ENCODE assay signal across 29 cellular contexts in genomic region chr12:49649892-49650291, GRCh38. TPM values are rescaled to one million over a fixed set of nuclear protein-coding genes. Genes with fewer than 3 reads are reported as not detected.
DNase-seq lines count a peak whose midpoint lies in the region; ATAC-seq, FAIRE-seq and TF ChIP-seq lines count a peak whose summit lies in the region.
"Had no signal": no experiment of that assay in that cellular context is flagged by ENCODE, and none has a peak within 500 bp of the region (broad histone marks: within the 10 kb centered on the region; RNA-seq: fewer than 3 reads in every experiment).

No MANE protein-coding gene starts in this region.

- POLR2A ChIA-PET in HepG2 (lab: Yijun Ruan, JAX): interaction anchor here (3.3 kb wide), 1 partner anchor 91 kb away, joined by 16 read pairs; the partner anchor contains the start of gene TMBIM6

- no peak for TF ChIP-seq POLR2A in HepG2 (IDR thresholded peaks at IDR 0.05; ENCODE audit: insufficient read depth in 1 of 2, low read depth in 2 of 2, low read length in 2 of 2)
- TF ChIP-seq POLR2A in tibial nerve (IDR thresholded peaks at IDR 0.05): no peak

- H3K36me3 ChIP-seq in HepG2 (replicated peaks in 1 of 2; ENCODE audit: control insufficient read depth in 1 of 2, insufficient read depth in 2 of 2, low read length in 2 of 2): no peaks in the 10 kb centered on the region
- H3K36me3 ChIP-seq in ascending aorta: peaks cover 21 to 80% of the 10 kb centered on the region in 2 donors
- peaks cover 2 to 99% (median 5%) of the 10 kb centered on the region in 3 donors for H3K36me3 ChIP-seq in tibial nerve
- H3K36me3 ChIP-seq: BE2C, prostate gland had no signal

- TF ChIP-seq RAD21 in HepG2 (CRISPR knock-in tag; IDR thresholded peaks at IDR 0.05): no peak

- H3K27me3 ChIP-seq in HepG2 (ENCODE audit: control insufficient read depth in 1 of 2, insufficient read depth in 2 of 2, low read length in 2 of 2): no peaks in the 10 kb centered on the region
- no peaks in the 10 kb centered on the region for H3K27me3 ChIP-seq in ascending aorta
- H3K27me3 ChIP-seq in tibial nerve: no peaks in the 10 kb centered on the region
- H3K27me3 ChIP-seq: BE2C, esophagus muscularis mucosa, foreskin keratinocyte had no signal

- no peak overlapping the region for H3K9ac ChIP-seq in HepG2 (ENCODE audit: insufficient read depth, low read depth, low read length)

- H3K4me3 ChIP-seq in HepG2 (replicated peaks in 1 of 3; ENCODE audit: insufficient read depth in 1 of 3, low read depth in 2 of 3, low read length in 3 of 3) (no peak overlapping the region), ascending aorta (no peak overlapping the region), tibial nerve (no peak overlapping the region)
- H3K4me3 ChIP-seq: esophagus muscularis mucosa, prostate gland had no signal

- peaks cover 10% of the 10 kb centered on the region for H3K36me3 Mint-ChIP-seq in activated naive CD4-positive, alpha-beta T cell treated with anti-CD3 and anti-CD28 coated beads, Interleukin-2, amount 50 U/mL, for 24 hours
- H3K36me3 Mint-ChIP-seq in T-helper 17 cell (ENCODE audit: low read depth): peaks cover 12% of the 10 kb centered on the region

- ATAC-seq in T-helper 17 cell (no peak), HepG2 (no peak; the same call in 2 of the 3 replicates)
- no peak for ATAC-seq in stimulated activated naive CD8-positive, alpha-beta T cell treated with anti-CD3 and anti-CD28 coated beads, Interleukin-15, amount 100 ng/mL, for 72 hours
- ATAC-seq: activated CD4-positive, CD25-positive, alpha-beta regulatory T cell treated with anti-CD3 and anti-CD28 coated beads, Interleukin-2, amount 50 U/mL, for 24 hours; foreskin keratinocyte; Panc1; sciatic nerve had no signal

- H3K9me3 Mint-ChIP-seq in activated naive CD4-positive, alpha-beta T cell treated with anti-CD3 and anti-CD28 coated beads, Interleukin-2, amount 50 U/mL, for 24 hours: no peaks in the 10 kb centered on the region
- H3K9me3 Mint-ChIP-seq in stimulated activated naive CD8-positive, alpha-beta T cell treated with anti-CD3 and anti-CD28 coated beads, Interleukin-15, amount 100 ng/mL, for 72 hours: no peaks in the 10 kb centered on the region
- H3K9me3 Mint-ChIP-seq: activated CD4-positive, alpha-beta memory T cell treated with anti-CD3 and anti-CD28 coated beads for 36 hours; endodermal cell had no signal

- H3K4me1 ChIP-seq in HepG2 (ENCODE audit: insufficient read depth, low read length) (peaks cover 41% of the 10 kb centered on the region), ascending aorta (peaks cover 0 to 19% of the 10 kb centered on the region in 2 donors), tibial nerve (peaks cover 0 to 38% (median 10%) of the 10 kb centered on the region in 4 donors)
- H3K4me1 ChIP-seq: BE2C, foreskin keratinocyte, prostate gland had no signal

- no peak overlapping the region for H2AFZ ChIP-seq in HepG2 (ENCODE audit: low read length)

- intact Hi-C loops in HepG2 (cut with micrococcal nuclease; ENCODE audit: unreplicated experiment) (no loop called here), ascending aorta (cut with DNase I) (loop anchor here (10.0 kb wide), 1 partner anchor 195 kb away; the partner anchor contains the start of gene BCDIN3D)

- H3K9me3 ChIP-seq in T-helper 17 cell (ENCODE audit: control insufficient read depth, low read length, poor library complexity, severe bottlenecking) (no peaks in the 10 kb centered on the region), HepG2 (ENCODE audit: low read length) (no peaks in the 10 kb centered on the region), ascending aorta (no peaks in the 10 kb centered on the region), tibial nerve (no peaks in the 10 kb centered on the region)
- H3K9me3 ChIP-seq: BE2C, Caco-2, esophagus muscularis mucosa, prostate gland had no signal

- peak overlapping the region; percentile 33 for H3K27ac Mint-ChIP-seq in activated naive CD4-positive, alpha-beta T cell treated with anti-CD3 and anti-CD28 coated beads, Interleukin-2, amount 50 U/mL, for 24 hours
- peak overlapping the region; percentile 90 for H3K27ac Mint-ChIP-seq in T-helper 17 cell
- H3K27ac Mint-ChIP-seq in stimulated activated naive CD8-positive, alpha-beta T cell treated with anti-CD3 and anti-CD28 coated beads, Interleukin-15, amount 100 ng/mL, for 72 hours: peak overlapping the region; percentile 0 to 17

- TF ChIP-seq CTCF in HepG2 (CRISPR knock-in tag; IDR thresholded peaks at IDR 0.05) (no peak), ascending aorta (IDR thresholded peaks at IDR 0.05) (no peak), tibial nerve (IDR thresholded peaks at IDR 0.05) (no peak)

- BruUV-seq in HepG2 (replicated peaks; lab: Mats Ljungman, UMichigan): no TSS peak

- CTCF ChIA-PET in HepG2 (lab: Yijun Ruan, JAX; ENCODE audit: low intra/inter-chr PET ratio, low total read pairs): no interaction called here

- no peak for FAIRE-seq in HepG2 (lab: Jason Lieb, UNC)
- FAIRE-seq: H54 had no signal

- no peaks in the 10 kb centered on the region for H3K27me3 Mint-ChIP-seq in activated naive CD4-positive, alpha-beta T cell treated with anti-CD3 and anti-CD28 coated beads, Interleukin-2, amount 50 U/mL, for 24 hours
- H3K27me3 Mint-ChIP-seq in T-helper 17 cell: no peaks in the 10 kb centered on the region
- H3K27me3 Mint-ChIP-seq in stimulated activated naive CD8-positive, alpha-beta T cell treated with anti-CD3 and anti-CD28 coated beads, Interleukin-15, amount 100 ng/mL, for 72 hours: no peaks in the 10 kb centered on the region
- H3K27me3 Mint-ChIP-seq: activated CD4-positive, alpha-beta memory T cell treated with anti-CD3 and anti-CD28 coated beads for 36 hours had no signal

- no peaks in the 10 kb centered on the region for H4K20me1 ChIP-seq in HepG2 (ENCODE audit: insufficient read depth, low read length)

- H3K4me2 ChIP-seq in HepG2 (ENCODE audit: low read depth, low read length): no peak overlapping the region

- no peak overlapping the region for H3K27ac ChIP-seq in HepG2 (ENCODE audit: extremely low read length, insufficient read depth, low read length)
- no peak overlapping the region for H3K27ac ChIP-seq in ascending aorta
- peak overlapping the region in 1 of 4 donors; percentile 81 for H3K27ac ChIP-seq in tibial nerve
- H3K27ac ChIP-seq: esophagus muscularis mucosa, foreskin keratinocyte, prostate gland had no signal

- H3K79me2 ChIP-seq in HepG2 (ENCODE audit: insufficient read depth, low read length): no peaks in the 10 kb centered on the region

- in situ Hi-C loops in HepG2 (cut with HindIII; ENCODE audit: extremely low pct_ligation_motif_present, low pct_unique_long_range_greater_than_20kb): no loop called here

- no peak for DNase-seq in activated naive CD4-positive, alpha-beta T cell (lab: John Stamatoyannopoulos, UW)
- DNase-seq in T-helper 17 cell: no peak
- no peak for DNase-seq in HepG2 (ENCODE audit: low spot score)
- no peak for DNase-seq in stimulated activated naive CD8-positive, alpha-beta T cell treated with anti-CD3 and anti-CD28 coated beads, Interleukin-15, amount 100 ng/mL, for 72 hours
- no peak for DNase-seq in ascending aorta (ENCODE audit: low spot score in 2 of 2)
- no peak for DNase-seq in tibial nerve (ENCODE audit: low spot score in 2 of 2)
- DNase-seq: ACHN; activated CD4-positive, alpha-beta memory T cell treated with anti-CD3 and anti-CD28 coated beads for 36 hours; activated T-cell treated with anti-CD3 and anti-CD28 coated beads, Interleukin-2, amount 50 U/mL, for 1 hour; anterior cingulate cortex; BE2C; Caco-2; caudate nucleus; endodermal cell; foreskin keratinocyte; GDM1; NCI-H2171 treated with DMSO at 0.1 percent for 48 hours; NCI-H526; SIG-M5; stimulated activated CD4-positive, alpha-beta T cell treated with anti-CD3 and anti-CD28 coated beads, Interleukin-12 subunit alpha, Interleukin-12 subunit beta, amount 100 ng/mL, for 4 hours; stimulated activated CD4-positive, alpha-beta T cell treated with anti-CD3 and anti-CD28 coated beads, Interleukin-4, amount 100 ng/mL, for 24 hours; stimulated activated naive CD4-positive, alpha-beta T cell had no signal

- H3K4me3 Mint-ChIP-seq in activated naive CD4-positive, alpha-beta T cell treated with anti-CD3 and anti-CD28 coated beads, Interleukin-2, amount 50 U/mL, for 24 hours: no peak overlapping the region
- no peak overlapping the region for H3K4me3 Mint-ChIP-seq in T-helper 17 cell
- H3K4me3 Mint-ChIP-seq in stimulated activated naive CD8-positive, alpha-beta T cell treated with anti-CD3 and anti-CD28 coated beads, Interleukin-15, amount 100 ng/mL, for 72 hours: no peak overlapping the region
- H3K4me3 Mint-ChIP-seq: activated CD4-positive, alpha-beta memory T cell treated with anti-CD3 and anti-CD28 coated beads for 36 hours; endodermal cell had no signal

- 22% methylated on average over 5 of the region's 5 CpGs for WGBS in HepG2 (ENCODE audit: low lambda C conversion rate)
- 82 to 84% methylated on average over 5 of the region's 5 CpGs for WGBS in tibial nerve, 2 donors

- peaks cover 44% of the 10 kb centered on the region for H3K4me1 Mint-ChIP-seq in activated naive CD4-positive, alpha-beta T cell treated with anti-CD3 and anti-CD28 coated beads, Interleukin-2, amount 50 U/mL, for 24 hours
- peaks cover 10% of the 10 kb centered on the region for H3K4me1 Mint-ChIP-seq in T-helper 17 cell
- H3K4me1 Mint-ChIP-seq in stimulated activated naive CD8-positive, alpha-beta T cell treated with anti-CD3 and anti-CD28 coated beads, Interleukin-15, amount 100 ng/mL, for 72 hours: peaks cover 42% of the 10 kb centered on the region
- H3K4me1 Mint-ChIP-seq: endodermal cell had no signal

- TF ChIP-seq EP300 in HepG2 (IDR thresholded peaks at IDR 0.05; ENCODE audit: low read depth in 2 of 2, low read length in 2 of 2) (no peak), HepG2 (CRISPR knock-in tag; IDR thresholded peaks at IDR 0.05; ENCODE audit: borderline replicate concordance) (no peak), tibial nerve (IDR thresholded peaks at IDR 0.05) (no peak)

RNA-seq across cellular contexts. Expression of gene PRPF40B, which starts 26.5 kb away (rescaled TPM):
- total RNA-seq in T-helper 17 cell: 1 to 10 TPM; 5.6 to 7.1 TPM
- total RNA-seq in HepG2 (2016; rRNA removed; fragmentation: Illumina TruSeq; extraction: Trizol): 2.6 and 5.0 TPM in 2 replicates
- 2.2 and 2.3 TPM in 2 replicates for total RNA-seq in HepG2 (2016; cell fraction: cytosol; rRNA removed; fragmentation: Illumina TruSeq; extraction: Trizol; ENCODE audit: low read depth)
- total RNA-seq in HepG2 (2016; cell fraction: insoluble cytoplasmic fraction; rRNA removed; fragmentation: Illumina TruSeq; extraction: Trizol): 1.9 and 5.0 TPM in 2 replicates
- total RNA-seq in HepG2 (2016; cell fraction: membrane; rRNA removed; fragmentation: Illumina TruSeq; extraction: Trizol): 2.7 and 2.9 TPM in 2 replicates
- 8.8 and 9.0 TPM in 2 replicates for total RNA-seq in HepG2 (2016; cell fraction: nucleus; rRNA removed; fragmentation: Illumina TruSeq; extraction: Trizol)
- polyA plus RNA-seq in HepG2 (2011; rRNA removed): 7.8 and 9.5 TPM in 2 replicates
- polyA plus RNA-seq in HepG2 (2011; cell fraction: cytosol; rRNA removed): 3.0 and 3.2 TPM in 2 replicates
- 63.5 and 64.1 TPM in 2 replicates for polyA plus RNA-seq in HepG2 (2011; cell fraction: nucleus; rRNA removed)
- 4.6 and 6.6 TPM in 2 replicates for polyA plus RNA-seq in HepG2 (2012)
- polyA plus RNA-seq in HepG2 (2016; cell fraction: cytosol; fragmentation: Illumina TruSeq; extraction: Trizol; ENCODE audit: low read depth): 0.79 and 1.2 TPM in 2 replicates
- polyA plus RNA-seq in HepG2 (2016; cell fraction: insoluble cytoplasmic fraction; fragmentation: Illumina TruSeq; extraction: Trizol; ENCODE audit: low read depth): 2.1 and 3.5 TPM in 2 replicates
- 1.5 and 1.6 TPM in 2 replicates for polyA plus RNA-seq in HepG2 (2016; cell fraction: membrane; fragmentation: Illumina TruSeq; extraction: Trizol; ENCODE audit: low read depth)
- polyA plus RNA-seq in HepG2 (2016; cell fraction: nucleus; fragmentation: Illumina TruSeq; extraction: Trizol; ENCODE audit: insufficient read depth, low read depth): 20.9 and 21.1 TPM in 2 replicates
- 10.3 and 11.0 TPM in 2 replicates for polyA minus RNA-seq in HepG2 (2011; rRNA and poly(A)+ RNA removed; ENCODE audit: low replicate concordance)
- polyA minus RNA-seq in HepG2 (2011; cell fraction: cytosol; rRNA and poly(A)+ RNA removed): 1.3 and 2.6 TPM in 2 replicates
- 17.3 and 22.3 TPM in 2 replicates for polyA minus RNA-seq in HepG2 (2011; cell fraction: nucleus; rRNA and poly(A)+ RNA removed)
- 9.5 TPM for total RNA-seq in ascending aorta
- 10 to 100 TPM; 18.1 to 36.0 (median 21.4) TPM for total RNA-seq in tibial nerve

RNA-seq across cellular contexts. Expression of gene FAM186B, which starts 44.5 kb away (rescaled TPM):
- total RNA-seq in T-helper 17 cell (under 1 TPM; 0.37 to 0.39 TPM), HepG2 (2016; rRNA removed; fragmentation: Illumina TruSeq; extraction: Trizol) (0.17 and 0.20 TPM in 2 replicates), ascending aorta (not detected), tibial nerve (under 1 TPM in 3 of 4 donors, not detected in 1; 0.42 to 0.98 (median 0.44) TPM)
- total RNA-seq in HepG2 (2016; cell fraction: cytosol; rRNA removed; fragmentation: Illumina TruSeq; extraction: Trizol; ENCODE audit: low read depth): not detected in 2 replicates
- 0.21 and 0.30 TPM in 2 replicates for total RNA-seq in HepG2 (2016; cell fraction: insoluble cytoplasmic fraction; rRNA removed; fragmentation: Illumina TruSeq; extraction: Trizol)
- 0.14 and 0.15 TPM in 2 replicates for total RNA-seq in HepG2 (2016; cell fraction: membrane; rRNA removed; fragmentation: Illumina TruSeq; extraction: Trizol)
- total RNA-seq in HepG2 (2016; cell fraction: nucleus; rRNA removed; fragmentation: Illumina TruSeq; extraction: Trizol): 0.16 TPM in 1 of 2 replicates, not detected in the other
- polyA plus RNA-seq in HepG2 (2011; rRNA removed): 0.05 and 0.07 TPM in 2 replicates
- polyA plus RNA-seq in HepG2 (2011; cell fraction: cytosol; rRNA removed): 0.03 and 0.12 TPM in 2 replicates
- 0.07 and 0.08 TPM in 2 replicates for polyA plus RNA-seq in HepG2 (2011; cell fraction: nucleus; rRNA removed)
- polyA plus RNA-seq in HepG2 (2012): 0.19 and 0.44 TPM in 2 replicates
- not detected in 2 replicates for polyA plus RNA-seq in HepG2 (2016; cell fraction: cytosol; fragmentation: Illumina TruSeq; extraction: Trizol; ENCODE audit: low read depth)
- polyA plus RNA-seq in HepG2 (2016; cell fraction: insoluble cytoplasmic fraction; fragmentation: Illumina TruSeq; extraction: Trizol; ENCODE audit: low read depth): 0.20 and 0.25 TPM in 2 replicates
- polyA plus RNA-seq in HepG2 (2016; cell fraction: membrane; fragmentation: Illumina TruSeq; extraction: Trizol; ENCODE audit: low read depth): 0.14 and 0.23 TPM in 2 replicates
- not detected in 2 replicates for polyA plus RNA-seq in HepG2 (2016; cell fraction: nucleus; fragmentation: Illumina TruSeq; extraction: Trizol; ENCODE audit: insufficient read depth, low read depth)
- 0.22 TPM in 1 of 2 replicates, not detected in the other for polyA minus RNA-seq in HepG2 (2011; rRNA and poly(A)+ RNA removed; ENCODE audit: low replicate concordance)
- not detected in 2 replicates for polyA minus RNA-seq in HepG2 (2011; cell fraction: cytosol; rRNA and poly(A)+ RNA removed)
- 0.25 TPM in 1 of 2 replicates, not detected in the other for polyA minus RNA-seq in HepG2 (2011; cell fraction: nucleus; rRNA and poly(A)+ RNA removed)
- total RNA-seq: activated CD4-positive, alpha-beta memory T cell treated with anti-CD3 and anti-CD28 coated beads for 36 hours had no signal

RNA-seq across cellular contexts. Expression of gene FMNL3, which starts 57.3 kb away (rescaled TPM):
- total RNA-seq in T-helper 17 cell: 10 to 100 TPM; 17.0 to 19.7 TPM
- 0.79 and 1.1 TPM in 2 replicates for total RNA-seq in HepG2 (2016; rRNA removed; fragmentation: Illumina TruSeq; extraction: Trizol)
- 0.10 and 0.44 TPM in 2 replicates for total RNA-seq in HepG2 (2016; cell fraction: cytosol; rRNA removed; fragmentation: Illumina TruSeq; extraction: Trizol; ENCODE audit: low read depth)
- total RNA-seq in HepG2 (2016; cell fraction: insoluble cytoplasmic fraction; rRNA removed; fragmentation: Illumina TruSeq; extraction: Trizol): 0.82 and 1.00 TPM in 2 replicates
- 0.55 and 0.80 TPM in 2 replicates for total RNA-seq in HepG2 (2016; cell fraction: membrane; rRNA removed; fragmentation: Illumina TruSeq; extraction: Trizol)
- total RNA-seq in HepG2 (2016; cell fraction: nucleus; rRNA removed; fragmentation: Illumina TruSeq; extraction: Trizol): 0.65 and 1.0 TPM in 2 replicates
- 0.44 and 0.64 TPM in 2 replicates for polyA plus RNA-seq in HepG2 (2011; rRNA removed)
- 0.23 and 0.36 TPM in 2 replicates for polyA plus RNA-seq in HepG2 (2011; cell fraction: cytosol; rRNA removed)
- 1.2 and 1.3 TPM in 2 replicates for polyA plus RNA-seq in HepG2 (2011; cell fraction: nucleus; rRNA removed)
- 0.48 and 0.68 TPM in 2 replicates for polyA plus RNA-seq in HepG2 (2012)
- polyA plus RNA-seq in HepG2 (2016; cell fraction: cytosol; fragmentation: Illumina TruSeq; extraction: Trizol; ENCODE audit: low read depth): 0.08 TPM in 2 replicates
- polyA plus RNA-seq in HepG2 (2016; cell fraction: insoluble cytoplasmic fraction; fragmentation: Illumina TruSeq; extraction: Trizol; ENCODE audit: low read depth): 0.69 and 0.75 TPM in 2 replicates
- 0.34 and 0.46 TPM in 2 replicates for polyA plus RNA-seq in HepG2 (2016; cell fraction: membrane; fragmentation: Illumina TruSeq; extraction: Trizol; ENCODE audit: low read depth)
- 1.3 and 1.4 TPM in 2 replicates for polyA plus RNA-seq in HepG2 (2016; cell fraction: nucleus; fragmentation: Illumina TruSeq; extraction: Trizol; ENCODE audit: insufficient read depth, low read depth)
- polyA minus RNA-seq in HepG2 (2011; rRNA and poly(A)+ RNA removed; ENCODE audit: low replicate concordance): 1.4 and 10.5 TPM in 2 replicates
- polyA minus RNA-seq in HepG2 (2011; cell fraction: cytosol; rRNA and poly(A)+ RNA removed): 0.40 and 0.97 TPM in 2 replicates
- polyA minus RNA-seq in HepG2 (2011; cell fraction: nucleus; rRNA and poly(A)+ RNA removed): 0.75 and 0.77 TPM in 2 replicates
- total RNA-seq in ascending aorta: 30.4 TPM
- total RNA-seq in tibial nerve: 10 to 100 TPM; 48.3 to 64.2 (median 58.9) TPM

Comparison
In these comparisons a context has a peak if more than half of its experiments do, and no peak if none do; other contexts are left out.
1. H3K27ac Mint-ChIP-seq: peak in every context shown above with its lines; median percentile 90 in T-helper 17 cell; 33 in activated naive CD4-positive, alpha-beta T cell treated with anti-CD3 and anti-CD28 coated beads, Interleukin-2, amount 50 U/mL, for 24 hours; 8 in stimulated activated naive CD8-positive, alpha-beta T cell treated with anti-CD3 and anti-CD28 coated beads, Interleukin-15, amount 100 ng/mL, for 72 hours.